In genomic region chr11:10294289-10294953, GRCh38 we compare ENCODE assay signal across 1 cellular context.
TF ChIP-seq lines count a peak whose summit lies in the region.

No MANE protein-coding gene starts in this region.

TF ChIP-seq in WTC11, 78 proteins besides CTCF, POLR2A, EP300 and RAD21 (continued from another document):
- TF ChIP-seq E2F5 (CRISPR knock-in tag; IDR thresholded peaks at IDR 0.05): peak; percentile 56; the same call in 1 of the 2 replicates
- TF ChIP-seq FOXP4 (CRISPR knock-in tag; IDR thresholded peaks at IDR 0.05): no peak
- TF ChIP-seq ZNF317 (CRISPR knock-in tag; IDR thresholded peaks at IDR 0.05; ENCODE audit: borderline replicate concordance, low read depth): no peak
- TF ChIP-seq ZNF532 (CRISPR knock-in tag; IDR thresholded peaks at IDR 0.05; ENCODE audit: borderline replicate concordance): no peak
- TF ChIP-seq PREB (CRISPR knock-in tag; IDR thresholded peaks at IDR 0.05; ENCODE audit: borderline replicate concordance): no peak
- 0 out of 2 replicates have a peak, but pooled peaks have one; percentile 23 for TF ChIP-seq ZNF281 (CRISPR knock-in tag; IDR thresholded peaks at IDR 0.05)
- no peak for TF ChIP-seq TEAD1 (CRISPR knock-in tag; IDR thresholded peaks at IDR 0.05)
- TF ChIP-seq SMAD3 (CRISPR knock-in tag; IDR thresholded peaks at IDR 0.05; ENCODE audit: borderline replicate concordance): no peak
- no peak for TF ChIP-seq PRDM15 (CRISPR knock-in tag; IDR thresholded peaks at IDR 0.05)
- no peak for TF ChIP-seq IRF2 (CRISPR knock-in tag; IDR thresholded peaks at IDR 0.05; ENCODE audit: borderline replicate concordance, low read depth)
- TF ChIP-seq ZNF512 (CRISPR knock-in tag; IDR thresholded peaks at IDR 0.05; ENCODE audit: borderline replicate concordance): no peak
- no peak for TF ChIP-seq ATF2 (CRISPR knock-in tag; IDR thresholded peaks at IDR 0.05; ENCODE audit: borderline replicate concordance, low read depth)
- no peak for TF ChIP-seq TCF7 (CRISPR knock-in tag; IDR thresholded peaks at IDR 0.05; ENCODE audit: low read depth)
- TF ChIP-seq AFF4 (CRISPR knock-in tag; IDR thresholded peaks at IDR 0.05; ENCODE audit: borderline replicate concordance): no peak
- TF ChIP-seq CBFB (CRISPR knock-in tag; IDR thresholded peaks at IDR 0.05; ENCODE audit: low read depth): no peak
- TF ChIP-seq ZNF423 (CRISPR knock-in tag; IDR thresholded peaks at IDR 0.05): 0 out of 2 replicates have a peak, but pooled peaks have one; percentile 13
